In the genomic region with DNA sequence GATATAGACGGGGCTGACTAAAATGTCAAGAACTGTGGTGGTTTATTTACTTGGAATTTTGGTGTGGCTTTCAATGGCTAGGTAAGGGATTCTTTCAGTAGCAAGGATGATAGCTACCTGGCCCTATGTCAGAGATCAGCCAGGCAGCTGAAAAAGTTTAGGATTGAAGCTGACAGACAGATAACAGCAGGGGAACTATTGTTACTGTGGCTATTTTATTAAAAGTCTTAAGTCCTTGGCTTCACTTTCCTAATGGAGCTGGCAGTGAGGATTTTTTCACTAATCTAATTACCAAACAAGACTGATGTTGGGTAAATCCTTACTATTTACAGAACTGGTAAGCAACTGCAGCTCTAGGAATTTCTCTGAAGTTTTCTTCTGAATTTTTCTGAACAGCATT, we compare ENCODE assay signal across 25 cellular contexts.
DNase-seq lines count a peak whose midpoint lies in the region; ATAC-seq and TF ChIP-seq lines count a peak whose summit lies in the region.
"Had no signal": no experiment of that assay in that cellular context is flagged by ENCODE, and none has a peak within 500 bp of the region (broad histone marks: within the 10 kb centered on the region; RNA-seq: fewer than 3 reads in every experiment).

No MANE protein-coding gene starts in this region.

- no CpG with 5 or more reads among the region's 1 CpG for WGBS in mesendoderm (ENCODE audit: extremely low coverage, insufficient coverage, low lambda C conversion rate)
- WGBS in transverse colon (ENCODE audit: low coverage in 1 of 2), 2 donors, result 90% methylated on average over 1 of the region's 1 CpG; no CpG with 5 or more reads in 1 of the 2 donors
- WGBS in body of pancreas, 2 donors, result 76 to 85% methylated on average over 1 of the region's 1 CpG

- peak overlapping the region; percentile 12 for H3K56ac ChIP-seq in mesendoderm (ENCODE audit: low read length)

- in situ Hi-C loops in Panc1 (cut with HindIII; ENCODE audit: low pct_unique_long_range_greater_than_20kb, low sequenced_read_pairs), result loop anchor here (25.0 kb wide), 1 partner anchor 330 kb away; no protein-coding TSS in a partner anchor
- in situ Hi-C loops in transverse colon (cut with MboI; ENCODE audit: low pct_ligation_motif_present in 1 of 4, low pct_unique_long_range_greater_than_20kb in 1 of 4, low sequenced_read_pairs in 3 of 4), result loop anchor here in 3 of 4 donors (10.0 to 25.0 kb wide), 2 partner anchors 322 to 605 kb away; no protein-coding TSS in a partner anchor

- H3K9me3 ChIP-seq in A673 (ENCODE audit: low read depth, low read length, poor library complexity, severe bottlenecking) (no peaks in the 10 kb centered on the region), Panc1 (ENCODE audit: control insufficient read depth, insufficient read depth, low read depth, low read length) (peaks cover 4% of the 10 kb centered on the region; the same call in 1 of the 2 replicates), transverse colon (no peaks in the 10 kb centered on the region), body of pancreas (no peaks in the 10 kb centered on the region)
- H3K9me3 ChIP-seq: BE2C had no signal

- POLR2A ChIA-PET in A673 (lab: Charles Lee; ENCODE audit: low non-redundant PET), result no interaction called here
- POLR2A ChIA-PET in Panc1 (lab: Charles Lee), result no interaction called here

- BruUV-seq in A673 (replicated peaks; lab: Mats Ljungman, UMichigan) (no TSS peak), Panc1 (replicated peaks; lab: Mats Ljungman, UMichigan) (no TSS peak)

- ATAC-seq in Panc1 (no peak), body of pancreas (no peak)
- ATAC-seq: A549 had no signal

- no peak overlapping the region for H3K4me2 ChIP-seq in mesendoderm (ENCODE audit: low read length)
- H3K4me2 ChIP-seq: A549, BLaER1 had no signal

- TF ChIP-seq POLR2A in transverse colon (IDR thresholded peaks at IDR 0.05) (no peak), body of pancreas (IDR thresholded peaks at IDR 0.05) (no peak)

- no peak overlapping the region for H4K8ac ChIP-seq in mesendoderm (ENCODE audit: low read depth, low read length)

- H2BK120ac ChIP-seq in mesendoderm (ENCODE audit: low read depth, low read length), result no peak overlapping the region

- H3K18ac ChIP-seq in mesendoderm (ENCODE audit: low read length), result peak overlapping the region; percentile 32

- no peak for TF ChIP-seq EP300 in transverse colon (IDR thresholded peaks at IDR 0.05; ENCODE audit: low read depth)

- peak; percentile 9 for DNase-seq in A673 (ENCODE audit: low spot score)
- peak; percentile 73 for DNase-seq in NCI-H82 (lab: John Stamatoyannopoulos, UW)
- DNase-seq in Panc1 (ENCODE audit: low read depth, low spot score), result no peak
- DNase-seq in mesendoderm, result peak; percentile 58
- no peak for DNase-seq in T-helper 9 cell
- no peak for DNase-seq in transverse colon
- no peak for DNase-seq in body of pancreas
- no peak for DNase-seq in NCI-H2107 treated with DMSO at 0.1 percent for 48 hours (lab: John Stamatoyannopoulos, UW; ENCODE audit: unreplicated experiment)
- DNase-seq: ACHN; BE2C; C1 segment of cervical spinal cord; CD4-positive, alpha-beta memory T cell; CD4-positive, CD25-positive, alpha-beta regulatory T cell; CD8-positive, alpha-beta memory T cell; COR-L47; DMS 273 treated with DMSO at 0.1 percent for 48 hours; DMS153; DMS53; DMS79; DND-41; EL; GDM1 had no signal

- TF ChIP-seq CTCF in A673 (conservative IDR thresholded peaks at IDR 0.05; ENCODE audit: low read depth, low read length) (no peak), Panc1 (IDR thresholded peaks at IDR 0.05) (no peak), transverse colon (IDR thresholded peaks at IDR 0.05) (no peak), body of pancreas (IDR thresholded peaks at IDR 0.05) (no peak)

- CTCF ChIA-PET in A673 (lab: Charles Lee) (no interaction called here), Panc1 (lab: Charles Lee) (no interaction called here)

- no peak overlapping the region for H3K9ac ChIP-seq in mesendoderm (ENCODE audit: low read length)
- H3K9ac ChIP-seq: BLaER1 had no signal

- no peaks in the 10 kb centered on the region for H3K27me3 ChIP-seq in A673 (replicated peaks; ENCODE audit: insufficient read depth, low read depth, low read length, poor library complexity)
- no peaks in the 10 kb centered on the region for H3K27me3 ChIP-seq in Panc1 (ENCODE audit: control insufficient read depth, insufficient read depth, low read length)
- no peaks in the 10 kb centered on the region for H3K27me3 ChIP-seq in mesendoderm (ENCODE audit: insufficient read depth, low read length, poor library complexity)
- no peaks in the 10 kb centered on the region for H3K27me3 ChIP-seq in transverse colon
- H3K27me3 ChIP-seq in body of pancreas, result no peaks in the 10 kb centered on the region
- H3K27me3 ChIP-seq: BE2C, BLaER1 had no signal

- peak overlapping the region; percentile 79 for H2BK5ac ChIP-seq in mesendoderm (ENCODE audit: low read length)

- H3K4me3 ChIP-seq in A673 (ENCODE audit: low read depth, low read length, poor library complexity, severe bottlenecking) (no peak overlapping the region), Panc1 (ENCODE audit: low read depth in 2 of 2, low read length in 2 of 2) (no peak overlapping the region), mesendoderm (ENCODE audit: low read length) (no peak overlapping the region), transverse colon (no peak overlapping the region), body of pancreas (no peak overlapping the region)
- H3K4me3 ChIP-seq: A549, BLaER1 had no signal

- H2AK5ac ChIP-seq in mesendoderm (ENCODE audit: low read length), result no peak overlapping the region

- H3K36me3 ChIP-seq in A673 (ENCODE audit: insufficient read depth, low read length, poor library complexity, severe bottlenecking) (no peaks in the 10 kb centered on the region), Panc1 (ENCODE audit: control insufficient read depth, insufficient read depth, low read length) (no peaks in the 10 kb centered on the region), mesendoderm (ENCODE audit: control insufficient read depth, insufficient read depth, low read length) (no peaks in the 10 kb centered on the region), transverse colon (no peaks in the 10 kb centered on the region), body of pancreas (replicated peaks in 1 of 2; ENCODE audit: insufficient read depth in 1 of 2, low read depth in 2 of 2) (no peaks in the 10 kb centered on the region)
- H3K36me3 ChIP-seq: BE2C, BLaER1 had no signal

- H2BK15ac ChIP-seq in mesendoderm (replicated peaks; ENCODE audit: low read depth), result no peak overlapping the region

- no peak overlapping the region for H4K5ac ChIP-seq in mesendoderm (ENCODE audit: low read length)

- no peak overlapping the region for H3K27ac ChIP-seq in A673 (ENCODE audit: low read depth, low read length, poor library complexity, severe bottlenecking)
- 0 out of 2 replicates have a peak overlapping the region, but pooled peaks have one; percentile 39 for H3K27ac ChIP-seq in Panc1 (ENCODE audit: low read length)
- peak overlapping the region; percentile 38 for H3K27ac ChIP-seq in mesendoderm (ENCODE audit: low read depth, low read length)
- no peak overlapping the region for H3K27ac ChIP-seq in transverse colon
- no peak overlapping the region for H3K27ac ChIP-seq in body of pancreas
- H3K27ac ChIP-seq: 22Rv1, BLaER1 had no signal

- intact Hi-C loops in A673 (cut with micrococcal nuclease; ENCODE audit: unreplicated experiment), result no loop called here
- intact Hi-C loops in Panc1 (cut with micrococcal nuclease; ENCODE audit: unreplicated experiment), result no loop called here
- intact Hi-C loops in transverse colon (cut with DNase I; ENCODE audit: low total_unique reads), result no loop called here
- intact Hi-C loops in body of pancreas (cut with DNase I), result loop anchor here (5.0 kb wide), 1 partner anchor 335 kb away; no protein-coding TSS in a partner anchor

- no peaks in the 10 kb centered on the region for H3K79me2 ChIP-seq in mesendoderm (ENCODE audit: control insufficient read depth, insufficient read depth, low read length)

- no peaks in the 10 kb centered on the region for H3K79me1 ChIP-seq in mesendoderm (ENCODE audit: low read length)

- H3K4me1 ChIP-seq in A673 (ENCODE audit: insufficient read depth, low read length, poor library complexity, severe bottlenecking), result peaks cover 19% of the 10 kb centered on the region
- H3K4me1 ChIP-seq in Panc1 (ENCODE audit: control insufficient read depth, insufficient read depth, low read length), result peaks cover 7% of the 10 kb centered on the region
- H3K4me1 ChIP-seq in mesendoderm (ENCODE audit: control insufficient read depth, low read depth, low read length), result peaks cover 8% of the 10 kb centered on the region
- H3K4me1 ChIP-seq in transverse colon, result peaks cover 0 to 14% (median 4%) of the 10 kb centered on the region in 4 donors
- H3K4me1 ChIP-seq in body of pancreas, result peaks cover 16% of the 10 kb centered on the region
- H3K4me1 ChIP-seq: A549 had no signal

- no peak overlapping the region for H3K4ac ChIP-seq in mesendoderm (ENCODE audit: low read depth, low read length)

- H3K23ac ChIP-seq in mesendoderm (ENCODE audit: low read length), result no peak overlapping the region

Comparison
In these comparisons a context has a peak if more than half of its experiments do, and no peak if none do; other contexts are left out.
1. DNase-seq: peak in A673 (single experiment), NCI-H82 (single experiment) and mesendoderm (single experiment); none in Panc1 (single experiment), T-helper 9 cell (single experiment), transverse colon (single experiment), body of pancreas (0 of 4) and NCI-H2107 treated with DMSO at 0.1 percent for 48 hours (single experiment).
2. H3K27ac ChIP-seq: peak in Panc1 (single experiment) and mesendoderm (single experiment); none in A673 (single experiment), transverse colon (0 of 4) and body of pancreas (0 of 4).